Comparison of ENCODE assay signal across 1 cellular context in the genomic region with DNA sequence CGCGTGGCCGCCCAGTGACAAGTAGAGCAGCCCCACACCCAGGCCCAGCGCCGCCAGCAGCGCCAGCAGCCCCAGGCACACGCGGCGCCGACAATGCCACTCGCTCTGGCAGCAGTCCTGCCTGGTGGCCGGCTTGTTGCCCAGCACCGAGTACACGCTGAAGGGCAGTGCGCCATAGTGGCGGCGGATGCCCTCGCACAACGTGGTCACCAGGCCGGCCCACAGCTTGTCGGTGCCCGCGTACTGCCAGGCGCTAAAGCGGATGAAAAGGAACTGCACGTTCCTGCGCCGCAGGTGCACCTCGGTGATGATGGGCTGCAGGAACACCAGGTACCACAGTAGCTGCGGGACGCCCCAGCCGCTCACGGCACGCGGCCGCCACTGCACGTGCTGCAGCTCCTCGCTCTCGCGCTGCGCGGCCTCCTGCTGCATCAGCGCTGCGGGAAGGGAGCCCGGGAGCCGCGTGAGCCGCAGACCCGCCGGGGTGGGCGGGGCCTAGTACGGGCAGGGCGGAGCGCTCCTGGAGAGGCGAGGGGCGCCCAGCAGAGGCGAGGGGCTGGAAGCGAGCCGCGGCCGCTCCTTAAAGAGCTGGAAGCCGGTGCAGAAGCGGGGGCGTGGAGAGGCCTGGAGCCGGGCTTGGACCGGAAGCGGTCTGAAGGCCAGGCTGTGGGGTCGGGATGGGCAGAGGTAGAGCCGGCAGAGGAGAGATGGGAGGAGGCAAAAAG.
TF ChIP-seq lines count a peak whose summit lies in the region.

No MANE protein-coding gene starts in this region.

TF ChIP-seq in WTC11, 78 proteins besides CTCF, POLR2A, EP300 and RAD21 (continued from another document and continues in another):
- TF ChIP-seq ZBTB21 (CRISPR knock-in tag; IDR thresholded peaks at IDR 0.05; ENCODE audit: borderline replicate concordance) = no peak
- TF ChIP-seq ZNF263 (CRISPR knock-in tag; IDR thresholded peaks at IDR 0.05; ENCODE audit: low read depth) = no peak
- TF ChIP-seq, protein P1, sequence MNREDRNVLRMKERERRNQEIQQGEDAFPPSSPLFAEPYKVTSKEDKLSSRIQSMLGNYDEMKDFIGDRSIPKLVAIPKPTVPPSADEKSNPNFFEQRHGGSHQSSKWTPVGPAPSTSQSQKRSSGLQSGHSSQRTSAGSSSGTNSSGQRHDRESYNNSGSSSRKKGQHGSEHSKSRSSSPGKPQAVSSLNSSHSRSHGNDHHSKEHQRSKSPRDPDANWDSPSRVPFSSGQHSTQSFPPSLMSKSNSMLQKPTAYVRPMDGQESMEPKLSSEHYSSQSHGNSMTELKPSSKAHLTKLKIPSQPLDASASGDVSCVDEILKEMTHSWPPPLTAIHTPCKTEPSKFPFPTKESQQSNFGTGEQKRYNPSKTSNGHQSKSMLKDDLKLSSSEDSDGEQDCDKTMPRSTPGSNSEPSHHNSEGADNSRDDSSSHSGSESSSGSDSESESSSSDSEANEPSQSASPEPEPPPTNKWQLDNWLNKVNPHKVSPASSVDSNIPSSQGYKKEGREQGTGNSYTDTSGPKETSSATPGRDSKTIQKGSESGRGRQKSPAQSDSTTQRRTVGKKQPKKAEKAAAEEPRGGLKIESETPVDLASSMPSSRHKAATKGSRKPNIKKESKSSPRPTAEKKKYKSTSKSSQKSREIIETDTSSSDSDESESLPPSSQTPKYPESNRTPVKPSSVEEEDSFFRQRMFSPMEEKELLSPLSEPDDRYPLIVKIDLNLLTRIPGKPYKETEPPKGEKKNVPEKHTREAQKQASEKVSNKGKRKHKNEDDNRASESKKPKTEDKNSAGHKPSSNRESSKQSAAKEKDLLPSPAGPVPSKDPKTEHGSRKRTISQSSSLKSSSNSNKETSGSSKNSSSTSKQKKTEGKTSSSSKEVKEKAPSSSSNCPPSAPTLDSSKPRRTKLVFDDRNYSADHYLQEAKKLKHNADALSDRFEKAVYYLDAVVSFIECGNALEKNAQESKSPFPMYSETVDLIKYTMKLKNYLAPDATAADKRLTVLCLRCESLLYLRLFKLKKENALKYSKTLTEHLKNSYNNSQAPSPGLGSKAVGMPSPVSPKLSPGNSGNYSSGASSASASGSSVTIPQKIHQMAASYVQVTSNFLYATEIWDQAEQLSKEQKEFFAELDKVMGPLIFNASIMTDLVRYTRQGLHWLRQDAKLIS (CRISPR knock-in tag; IDR thresholded peaks at IDR 0.05; ENCODE audit: borderline replicate concordance) = peak; percentile 74; the same call in 1 of the 2 replicates
- TF ChIP-seq EMX1 (CRISPR knock-in tag; IDR thresholded peaks at IDR 0.05) = no peak
- TF ChIP-seq, protein P2, sequence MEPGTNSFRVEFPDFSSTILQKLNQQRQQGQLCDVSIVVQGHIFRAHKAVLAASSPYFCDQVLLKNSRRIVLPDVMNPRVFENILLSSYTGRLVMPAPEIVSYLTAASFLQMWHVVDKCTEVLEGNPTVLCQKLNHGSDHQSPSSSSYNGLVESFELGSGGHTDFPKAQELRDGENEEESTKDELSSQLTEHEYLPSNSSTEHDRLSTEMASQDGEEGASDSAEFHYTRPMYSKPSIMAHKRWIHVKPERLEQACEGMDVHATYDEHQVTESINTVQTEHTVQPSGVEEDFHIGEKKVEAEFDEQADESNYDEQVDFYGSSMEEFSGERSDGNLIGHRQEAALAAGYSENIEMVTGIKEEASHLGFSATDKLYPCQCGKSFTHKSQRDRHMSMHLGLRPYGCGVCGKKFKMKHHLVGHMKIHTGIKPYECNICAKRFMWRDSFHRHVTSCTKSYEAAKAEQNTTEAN (CRISPR knock-in tag; IDR thresholded peaks at IDR 0.05) = peak; percentile 82; the same call in 1 of the 2 replicates
- TF ChIP-seq OVOL2 (CRISPR knock-in tag; IDR thresholded peaks at IDR 0.05; ENCODE audit: borderline replicate concordance) = no peak
- TF ChIP-seq, protein P3, sequence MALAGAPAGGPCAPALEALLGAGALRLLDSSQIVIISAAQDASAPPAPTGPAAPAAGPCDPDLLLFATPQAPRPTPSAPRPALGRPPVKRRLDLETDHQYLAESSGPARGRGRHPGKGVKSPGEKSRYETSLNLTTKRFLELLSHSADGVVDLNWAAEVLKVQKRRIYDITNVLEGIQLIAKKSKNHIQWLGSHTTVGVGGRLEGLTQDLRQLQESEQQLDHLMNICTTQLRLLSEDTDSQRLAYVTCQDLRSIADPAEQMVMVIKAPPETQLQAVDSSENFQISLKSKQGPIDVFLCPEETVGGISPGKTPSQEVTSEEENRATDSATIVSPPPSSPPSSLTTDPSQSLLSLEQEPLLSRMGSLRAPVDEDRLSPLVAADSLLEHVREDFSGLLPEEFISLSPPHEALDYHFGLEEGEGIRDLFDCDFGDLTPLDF (CRISPR knock-in tag; IDR thresholded peaks at IDR 0.05) = 0 out of 2 replicates have a peak, but pooled peaks have one; percentile 79
- TF ChIP-seq, protein P4, sequence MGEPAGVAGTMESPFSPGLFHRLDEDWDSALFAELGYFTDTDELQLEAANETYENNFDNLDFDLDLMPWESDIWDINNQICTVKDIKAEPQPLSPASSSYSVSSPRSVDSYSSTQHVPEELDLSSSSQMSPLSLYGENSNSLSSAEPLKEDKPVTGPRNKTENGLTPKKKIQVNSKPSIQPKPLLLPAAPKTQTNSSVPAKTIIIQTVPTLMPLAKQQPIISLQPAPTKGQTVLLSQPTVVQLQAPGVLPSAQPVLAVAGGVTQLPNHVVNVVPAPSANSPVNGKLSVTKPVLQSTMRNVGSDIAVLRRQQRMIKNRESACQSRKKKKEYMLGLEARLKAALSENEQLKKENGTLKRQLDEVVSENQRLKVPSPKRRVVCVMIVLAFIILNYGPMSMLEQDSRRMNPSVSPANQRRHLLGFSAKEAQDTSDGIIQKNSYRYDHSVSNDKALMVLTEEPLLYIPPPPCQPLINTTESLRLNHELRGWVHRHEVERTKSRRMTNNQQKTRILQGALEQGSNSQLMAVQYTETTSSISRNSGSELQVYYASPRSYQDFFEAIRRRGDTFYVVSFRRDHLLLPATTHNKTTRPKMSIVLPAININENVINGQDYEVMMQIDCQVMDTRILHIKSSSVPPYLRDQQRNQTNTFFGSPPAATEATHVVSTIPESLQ (CRISPR knock-in tag; IDR thresholded peaks at IDR 0.05) = no peak
- TF ChIP-seq NFE2L1 (CRISPR knock-in tag; IDR thresholded peaks at IDR 0.05) = peak; percentile 71
- no peak for TF ChIP-seq ZNF396 (CRISPR knock-in tag; IDR thresholded peaks at IDR 0.05; ENCODE audit: borderline replicate concordance)
- TF ChIP-seq, protein P5, sequence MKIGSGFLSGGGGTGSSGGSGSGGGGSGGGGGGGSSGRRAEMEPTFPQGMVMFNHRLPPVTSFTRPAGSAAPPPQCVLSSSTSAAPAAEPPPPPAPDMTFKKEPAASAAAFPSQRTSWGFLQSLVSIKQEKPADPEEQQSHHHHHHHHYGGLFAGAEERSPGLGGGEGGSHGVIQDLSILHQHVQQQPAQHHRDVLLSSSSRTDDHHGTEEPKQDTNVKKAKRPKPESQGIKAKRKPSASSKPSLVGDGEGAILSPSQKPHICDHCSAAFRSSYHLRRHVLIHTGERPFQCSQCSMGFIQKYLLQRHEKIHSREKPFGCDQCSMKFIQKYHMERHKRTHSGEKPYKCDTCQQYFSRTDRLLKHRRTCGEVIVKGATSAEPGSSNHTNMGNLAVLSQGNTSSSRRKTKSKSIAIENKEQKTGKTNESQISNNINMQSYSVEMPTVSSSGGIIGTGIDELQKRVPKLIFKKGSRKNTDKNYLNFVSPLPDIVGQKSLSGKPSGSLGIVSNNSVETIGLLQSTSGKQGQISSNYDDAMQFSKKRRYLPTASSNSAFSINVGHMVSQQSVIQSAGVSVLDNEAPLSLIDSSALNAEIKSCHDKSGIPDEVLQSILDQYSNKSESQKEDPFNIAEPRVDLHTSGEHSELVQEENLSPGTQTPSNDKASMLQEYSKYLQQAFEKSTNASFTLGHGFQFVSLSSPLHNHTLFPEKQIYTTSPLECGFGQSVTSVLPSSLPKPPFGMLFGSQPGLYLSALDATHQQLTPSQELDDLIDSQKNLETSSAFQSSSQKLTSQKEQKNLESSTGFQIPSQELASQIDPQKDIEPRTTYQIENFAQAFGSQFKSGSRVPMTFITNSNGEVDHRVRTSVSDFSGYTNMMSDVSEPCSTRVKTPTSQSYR (CRISPR knock-in tag; IDR thresholded peaks at IDR 0.05) = no peak
- TF ChIP-seq, protein P6, sequence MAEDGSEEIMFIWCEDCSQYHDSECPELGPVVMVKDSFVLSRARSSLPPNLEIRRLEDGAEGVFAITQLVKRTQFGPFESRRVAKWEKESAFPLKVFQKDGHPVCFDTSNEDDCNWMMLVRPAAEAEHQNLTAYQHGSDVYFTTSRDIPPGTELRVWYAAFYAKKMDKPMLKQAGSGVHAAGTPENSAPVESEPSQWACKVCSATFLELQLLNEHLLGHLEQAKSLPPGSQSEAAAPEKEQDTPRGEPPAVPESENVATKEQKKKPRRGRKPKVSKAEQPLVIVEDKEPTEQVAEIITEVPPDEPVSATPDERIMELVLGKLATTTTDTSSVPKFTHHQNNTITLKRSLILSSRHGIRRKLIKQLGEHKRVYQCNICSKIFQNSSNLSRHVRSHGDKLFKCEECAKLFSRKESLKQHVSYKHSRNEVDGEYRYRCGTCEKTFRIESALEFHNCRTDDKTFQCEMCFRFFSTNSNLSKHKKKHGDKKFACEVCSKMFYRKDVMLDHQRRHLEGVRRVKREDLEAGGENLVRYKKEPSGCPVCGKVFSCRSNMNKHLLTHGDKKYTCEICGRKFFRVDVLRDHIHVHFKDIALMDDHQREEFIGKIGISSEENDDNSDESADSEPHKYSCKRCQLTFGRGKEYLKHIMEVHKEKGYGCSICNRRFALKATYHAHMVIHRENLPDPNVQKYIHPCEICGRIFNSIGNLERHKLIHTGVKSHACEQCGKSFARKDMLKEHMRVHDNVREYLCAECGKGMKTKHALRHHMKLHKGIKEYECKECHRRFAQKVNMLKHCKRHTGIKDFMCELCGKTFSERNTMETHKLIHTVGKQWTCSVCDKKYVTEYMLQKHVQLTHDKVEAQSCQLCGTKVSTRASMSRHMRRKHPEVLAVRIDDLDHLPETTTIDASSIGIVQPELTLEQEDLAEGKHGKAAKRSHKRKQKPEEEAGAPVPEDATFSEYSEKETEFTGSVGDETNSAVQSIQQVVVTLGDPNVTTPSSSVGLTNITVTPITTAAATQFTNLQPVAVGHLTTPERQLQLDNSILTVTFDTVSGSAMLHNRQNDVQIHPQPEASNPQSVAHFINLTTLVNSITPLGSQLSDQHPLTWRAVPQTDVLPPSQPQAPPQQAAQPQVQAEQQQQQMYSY (CRISPR knock-in tag; IDR thresholded peaks at IDR 0.05) = no peak
- peak; percentile 93 for TF ChIP-seq FOXP1 (CRISPR knock-in tag; IDR thresholded peaks at IDR 0.05; ENCODE audit: borderline replicate concordance)
- TF ChIP-seq IRF2 (CRISPR knock-in tag; IDR thresholded peaks at IDR 0.05; ENCODE audit: borderline replicate concordance, low read depth) = no peak
- no peak for TF ChIP-seq CBFB (CRISPR knock-in tag; IDR thresholded peaks at IDR 0.05; ENCODE audit: low read depth)
- peak; percentile 78 for TF ChIP-seq NR2C2 (CRISPR knock-in tag; IDR thresholded peaks at IDR 0.05)
- no peak for TF ChIP-seq ZNF671 (CRISPR knock-in tag; IDR thresholded peaks at IDR 0.05)
- no peak for TF ChIP-seq RORB (CRISPR knock-in tag; IDR thresholded peaks at IDR 0.05)
- no peak for TF ChIP-seq HMGA2 (CRISPR knock-in tag; IDR thresholded peaks at IDR 0.05)
- TF ChIP-seq ZNF138 (CRISPR knock-in tag; conservative IDR thresholded peaks at IDR 0.05) = no peak
- TF ChIP-seq PRRX2 (CRISPR knock-in tag; IDR thresholded peaks at IDR 0.05) = no peak
- TF ChIP-seq RELA (CRISPR knock-in tag; IDR thresholded peaks at IDR 0.05; ENCODE audit: borderline replicate concordance) = peak; percentile 77; the same call in 1 of the 2 replicates
- TF ChIP-seq SOX15 (CRISPR knock-in tag; IDR thresholded peaks at IDR 0.05) = no peak
- TF ChIP-seq MXD4 (CRISPR knock-in tag; IDR thresholded peaks at IDR 0.05; ENCODE audit: borderline replicate concordance) = no peak
- peak; percentile 6; the same call in 1 of the 2 replicates for TF ChIP-seq ETV6 (CRISPR knock-in tag; IDR thresholded peaks at IDR 0.05)
- no peak for TF ChIP-seq ZNF232 (CRISPR knock-in tag; IDR thresholded peaks at IDR 0.05)
- peak; percentile 28; the same call in 1 of the 2 replicates for TF ChIP-seq NFYB (CRISPR knock-in tag; conservative IDR thresholded peaks at IDR 0.05; ENCODE audit: low read depth)
- TF ChIP-seq JAZF1 (CRISPR knock-in tag; IDR thresholded peaks at IDR 0.05) = no peak
- no peak for TF ChIP-seq KAT7 (CRISPR knock-in tag; IDR thresholded peaks at IDR 0.05; ENCODE audit: borderline replicate concordance)
- TF ChIP-seq ZNF121 (CRISPR knock-in tag; IDR thresholded peaks at IDR 0.05) = 0 out of 2 replicates have a peak, but pooled peaks have one; percentile 3
- TF ChIP-seq, protein P7, sequence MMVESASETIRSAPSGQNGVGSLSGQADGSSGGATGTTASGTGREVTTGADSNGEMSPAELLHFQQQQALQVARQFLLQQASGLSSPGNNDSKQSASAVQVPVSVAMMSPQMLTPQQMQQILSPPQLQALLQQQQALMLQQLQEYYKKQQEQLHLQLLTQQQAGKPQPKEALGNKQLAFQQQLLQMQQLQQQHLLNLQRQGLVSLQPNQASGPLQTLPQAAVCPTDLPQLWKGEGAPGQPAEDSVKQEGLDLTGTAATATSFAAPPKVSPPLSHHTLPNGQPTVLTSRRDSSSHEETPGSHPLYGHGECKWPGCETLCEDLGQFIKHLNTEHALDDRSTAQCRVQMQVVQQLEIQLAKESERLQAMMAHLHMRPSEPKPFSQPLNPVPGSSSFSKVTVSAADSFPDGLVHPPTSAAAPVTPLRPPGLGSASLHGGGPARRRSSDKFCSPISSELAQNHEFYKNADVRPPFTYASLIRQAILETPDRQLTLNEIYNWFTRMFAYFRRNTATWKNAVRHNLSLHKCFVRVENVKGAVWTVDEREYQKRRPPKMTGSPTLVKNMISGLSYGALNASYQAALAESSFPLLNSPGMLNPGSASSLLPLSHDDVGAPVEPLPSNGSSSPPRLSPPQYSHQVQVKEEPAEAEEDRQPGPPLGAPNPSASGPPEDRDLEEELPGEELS (CRISPR knock-in tag; IDR thresholded peaks at IDR 0.05) = peak; percentile 81
- TF ChIP-seq, protein P8, sequence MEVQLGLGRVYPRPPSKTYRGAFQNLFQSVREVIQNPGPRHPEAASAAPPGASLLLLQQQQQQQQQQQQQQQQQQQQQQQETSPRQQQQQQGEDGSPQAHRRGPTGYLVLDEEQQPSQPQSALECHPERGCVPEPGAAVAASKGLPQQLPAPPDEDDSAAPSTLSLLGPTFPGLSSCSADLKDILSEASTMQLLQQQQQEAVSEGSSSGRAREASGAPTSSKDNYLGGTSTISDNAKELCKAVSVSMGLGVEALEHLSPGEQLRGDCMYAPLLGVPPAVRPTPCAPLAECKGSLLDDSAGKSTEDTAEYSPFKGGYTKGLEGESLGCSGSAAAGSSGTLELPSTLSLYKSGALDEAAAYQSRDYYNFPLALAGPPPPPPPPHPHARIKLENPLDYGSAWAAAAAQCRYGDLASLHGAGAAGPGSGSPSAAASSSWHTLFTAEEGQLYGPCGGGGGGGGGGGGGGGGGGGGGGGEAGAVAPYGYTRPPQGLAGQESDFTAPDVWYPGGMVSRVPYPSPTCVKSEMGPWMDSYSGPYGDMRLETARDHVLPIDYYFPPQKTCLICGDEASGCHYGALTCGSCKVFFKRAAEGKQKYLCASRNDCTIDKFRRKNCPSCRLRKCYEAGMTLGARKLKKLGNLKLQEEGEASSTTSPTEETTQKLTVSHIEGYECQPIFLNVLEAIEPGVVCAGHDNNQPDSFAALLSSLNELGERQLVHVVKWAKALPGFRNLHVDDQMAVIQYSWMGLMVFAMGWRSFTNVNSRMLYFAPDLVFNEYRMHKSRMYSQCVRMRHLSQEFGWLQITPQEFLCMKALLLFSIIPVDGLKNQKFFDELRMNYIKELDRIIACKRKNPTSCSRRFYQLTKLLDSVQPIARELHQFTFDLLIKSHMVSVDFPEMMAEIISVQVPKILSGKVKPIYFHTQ (CRISPR knock-in tag; IDR thresholded peaks at IDR 0.05) = no peak
- TF ChIP-seq ATF1 (CRISPR knock-in tag; IDR thresholded peaks at IDR 0.05) = no peak
- peak; percentile 85 for TF ChIP-seq SP1 (CRISPR knock-in tag; conservative IDR thresholded peaks at IDR 0.05)
